7 cellular contexts compared by ENCODE assay signal in the genomic region with DNA sequence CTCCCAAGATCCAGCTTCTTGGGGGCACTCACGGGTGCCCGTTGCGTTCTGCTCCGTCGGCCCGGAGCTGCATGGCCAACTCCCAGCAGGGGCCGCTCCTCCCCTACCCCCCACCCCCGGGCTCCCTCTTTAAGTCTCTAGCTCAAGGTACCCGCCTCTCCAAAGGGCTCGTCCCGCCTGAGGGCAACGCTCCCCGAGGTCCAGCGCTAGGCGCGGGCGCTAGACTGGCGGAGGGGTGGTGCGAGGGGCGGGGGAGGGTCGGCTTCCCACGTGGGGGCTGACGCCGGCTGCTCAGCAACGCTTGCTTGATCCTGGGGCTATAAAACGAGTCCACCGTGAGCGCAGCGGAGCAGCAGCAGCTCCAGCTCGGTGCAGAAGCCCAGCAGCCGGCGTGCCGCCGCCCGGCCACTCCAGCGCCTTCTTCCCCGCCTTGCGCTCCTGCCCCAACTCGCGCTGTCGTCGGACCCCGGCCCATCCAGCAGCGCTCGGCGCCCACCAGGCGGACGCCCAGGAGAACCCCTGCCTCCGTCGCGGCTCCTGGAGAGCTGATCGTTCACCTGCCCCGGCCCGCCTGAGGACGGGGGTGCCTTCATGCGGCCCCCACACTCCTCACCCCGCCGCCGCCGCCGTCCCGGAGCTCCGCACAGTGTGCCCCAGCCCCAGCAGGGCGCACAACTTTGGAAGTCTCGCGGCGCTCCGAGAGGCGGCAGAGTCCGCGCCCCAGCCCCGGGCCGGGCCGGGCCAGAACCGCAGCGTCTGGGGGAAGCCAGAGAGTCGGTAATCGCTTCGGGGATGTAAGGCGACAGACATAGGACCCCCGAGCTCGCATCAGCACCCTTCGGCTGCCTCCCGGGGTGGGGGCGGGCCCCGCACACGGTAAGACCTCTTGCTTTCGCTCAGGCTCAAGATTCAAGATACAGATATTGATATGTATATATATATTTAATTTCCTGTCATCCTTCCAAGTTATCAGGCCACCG. TPM values are rescaled to one million over a fixed set of nuclear protein-coding genes. Genes with fewer than 3 reads are reported as not detected.
A peak's percentile ranks its signal among the peaks of the same experiment; 100 is the strongest.
DNase-seq lines count a peak whose midpoint lies in the region; ATAC-seq and TF ChIP-seq lines count a peak whose summit lies in the region.

TSS of gene ADRA2A (plus strand) at position 348 of the 980 bp plus-strand sequence. CDS start 968 bp downstream, outside the sequence.

- H3K27ac ChIP-seq in Panc1 (ENCODE audit: low read length) (no peak within 1 kb of the TSS), brain microvascular endothelial cell (no peak within 1 kb of the TSS)

- H3K9ac ChIP-seq in skeletal muscle satellite cell (ENCODE audit: low read depth, low read length) = peak within 1 kb of the TSS; percentile 18

- no TSS peak for BruUV-seq in Panc1 (replicated peaks; lab: Mats Ljungman, UMichigan)

- H3K4me2 ChIP-seq in skeletal muscle satellite cell (ENCODE audit: low read length) = peak within 1 kb of the TSS; percentile 97

- CTCF ChIA-PET in Panc1 (lab: Charles Lee) = interaction anchor here (0.6 kb wide), 2 partner anchors 128 to 330 kb away, joined by 3 to 4 read pairs; no protein-coding TSS in a partner anchor

- peaks cover 28% of the 10 kb centered on the region for H3K27me3 ChIP-seq in Panc1 (ENCODE audit: control insufficient read depth, insufficient read depth, low read length)
- peaks cover 34% of the 10 kb centered on the region for H3K27me3 ChIP-seq in brain microvascular endothelial cell (replicated peaks)
- H3K27me3 ChIP-seq in skeletal muscle satellite cell (ENCODE audit: control insufficient read depth, insufficient read depth, low read length) = peaks cover 42% of the 10 kb centered on the region

- POLR2A ChIA-PET in Panc1 (lab: Charles Lee) = no interaction called here

- no peaks in the 10 kb centered on the region for H3K9me3 ChIP-seq in Panc1 (ENCODE audit: control insufficient read depth, insufficient read depth, low read depth, low read length)
- H3K9me3 ChIP-seq in skeletal muscle satellite cell (replicated peaks; ENCODE audit: low read length) = peaks cover 4% of the 10 kb centered on the region

- peak within 1 kb of the TSS; percentile 43 to 64 for H3K4me3 ChIP-seq in Panc1 (ENCODE audit: low read depth in 2 of 2, low read length in 2 of 2)
- peak within 1 kb of the TSS; percentile 46 for H3K4me3 ChIP-seq in brain microvascular endothelial cell (ENCODE audit: low read depth, low read length)
- peak within 1 kb of the TSS; percentile 74 for H3K4me3 ChIP-seq in skeletal muscle satellite cell (ENCODE audit: low read length)

- DNase-seq in GDM1 (lab: John Stamatoyannopoulos, UW) (peak; percentile 55), Panc1 (ENCODE audit: low read depth, low spot score) (no peak), brain microvascular endothelial cell (peak; percentile 28), iPS-NIHi7 (ENCODE audit: extremely low spot score) (peak; percentile 68)

- intact Hi-C loops in Panc1 (cut with micrococcal nuclease; ENCODE audit: unreplicated experiment) = loop anchor here (5.0 to 10.0 kb wide), 3 partner anchors 285 to 1068 kb away; no protein-coding TSS in a partner anchor

- TF ChIP-seq CTCF in Panc1 (IDR thresholded peaks at IDR 0.05) (no peak), brain microvascular endothelial cell (IDR thresholded peaks at IDR 0.05; ENCODE audit: low read depth, low read length, missing control alignments) (no peak)

- no peaks in the 10 kb centered on the region for H3K36me3 ChIP-seq in Panc1 (ENCODE audit: control insufficient read depth, insufficient read depth, low read length)
- no peaks in the 10 kb centered on the region for H3K36me3 ChIP-seq in brain microvascular endothelial cell (replicated peaks)
- H3K36me3 ChIP-seq in skeletal muscle satellite cell (ENCODE audit: insufficient read depth, low read length) = no peaks in the 10 kb centered on the region

- H3K4me1 ChIP-seq in Panc1 (ENCODE audit: control insufficient read depth, insufficient read depth, low read length) = no peaks in the 10 kb centered on the region; the same call in 1 of the 2 replicates
- H3K4me1 ChIP-seq in skeletal muscle satellite cell (ENCODE audit: control insufficient read depth, insufficient read depth, low read length) = peaks cover 15% of the 10 kb centered on the region

- ATAC-seq in HG03159 (IDR thresholded peaks at IDR 0.05; ENCODE audit: unreplicated experiment) = peak; percentile 31
- peak; percentile 75 for ATAC-seq in Panc1
- ATAC-seq in HG02885 (IDR thresholded peaks at IDR 0.05; ENCODE audit: poor library complexity, unreplicated experiment) = no peak

- in situ Hi-C loops in Panc1 (cut with HindIII; ENCODE audit: low pct_unique_long_range_greater_than_20kb, low sequenced_read_pairs) = no loop called here
- in situ Hi-C loops in brain microvascular endothelial cell (cut with HindIII; ENCODE audit: low pct_ligation_motif_present, low sequenced_read_pairs) = no loop called here

RNA-seq across cellular contexts. Expression of gene ADRA2A, which starts in this region (rescaled TPM):
- 0.05 TPM for total RNA-seq in Panc1 (2021; ENCODE audit: unreplicated experiment)
- polyA plus RNA-seq in Panc1 (2012; ENCODE audit: insufficient read length) = 0.06 TPM
- total RNA-seq in skeletal muscle satellite cell (2012; rRNA removed) = under 0.01 TPM in 2 replicates

Comparison
In these comparisons a context has a peak if more than half of its experiments do, and no peak if none do; other contexts are left out.
1. Peak in ATAC-seq and H3K4me3 ChIP-seq in Panc1; RNA of the gene not detected or under 1 TPM.